ENCODE assay signal across 22 cellular contexts in genomic region chr1:110350360-110350759, GRCh38. TPM values are rescaled to one million over a fixed set of nuclear protein-coding genes. Genes with fewer than 3 reads are reported as not detected.
DNase-seq lines count a peak whose midpoint lies in the region; ATAC-seq, FAIRE-seq and TF ChIP-seq lines count a peak whose summit lies in the region.
"Had no signal": no experiment of that assay in that cellular context is flagged by ENCODE, and none has a peak within 500 bp of the region (broad histone marks: within the 10 kb centered on the region; RNA-seq: fewer than 3 reads in every experiment).

No MANE protein-coding gene starts in this region.

- H2AFZ ChIP-seq in GM12878 (ENCODE audit: control insufficient read depth, low read depth, low read length): no peak overlapping the region

- peak overlapping the region; percentile 43 for H3K4me3 ChIP-seq in GM12878
- H3K4me3 ChIP-seq: body of pancreas, prostate gland, spleen had no signal

- no peaks in the 10 kb centered on the region for H4K20me1 ChIP-seq in GM12878 (ENCODE audit: control insufficient read depth, insufficient read depth)

- no peak overlapping the region for H3K27ac Mint-ChIP-seq in activated CD4-positive, alpha-beta memory T cell treated with anti-CD3 and anti-CD28 coated beads, Interleukin-2, amount 10 ng/mL, durations not matched to agents 7 days and 5 days
- no peak overlapping the region for H3K27ac Mint-ChIP-seq in activated CD4-positive, alpha-beta memory T cell treated with anti-CD3 and anti-CD28 coated beads for 36 hours
- H3K27ac Mint-ChIP-seq in neural crest cell (ENCODE audit: unreplicated experiment): peak overlapping the region; percentile 1
- H3K27ac Mint-ChIP-seq: CD4-positive, alpha-beta T cell; stimulated activated naive B cell treated with anti-CD40 and anti-IgM and Interleukin-4, amounts not matched to agents 10 μg/mL and 1 μg/mL and 100 μg/mL, for 72 hours had no signal

- peaks cover 75% of the 10 kb centered on the region for H3K4me1 Mint-ChIP-seq in activated CD4-positive, alpha-beta memory T cell treated with anti-CD3 and anti-CD28 coated beads, Interleukin-2, amount 10 ng/mL, durations not matched to agents 7 days and 5 days
- H3K4me1 Mint-ChIP-seq in activated CD4-positive, alpha-beta memory T cell treated with anti-CD3 and anti-CD28 coated beads for 36 hours (ENCODE audit: low read depth): peaks cover 75% of the 10 kb centered on the region
- H3K4me1 Mint-ChIP-seq in neural crest cell: peaks cover 45% of the 10 kb centered on the region

- SMC1A ChIA-PET in GM12878 (lab: Charles Lee; ENCODE audit: uncharacterized antibody, unreplicated experiment): interaction anchor here (0.9 to 5.8 kb wide), 7 partner anchors 8 to 110 kb away, joined by 3 to 51 read pairs (median 4); partner anchors contain the start of gene RBM15

- POLR2A ChIA-PET in activated CD4-positive, alpha-beta memory T cell treated with anti-CD3 and anti-CD28 coated beads, Interleukin-2, amount 10 ng/mL, durations not matched to agents 7 days and 5 days (lab: Charles Lee): interaction anchor here (1.1 to 6.6 kb wide), 2 partner anchors 12 to 140 kb away, joined by 3 to 85 read pairs; partner anchors contain the start of genes KCNC4 and RBM15
- POLR2A ChIA-PET in activated CD4-positive, alpha-beta memory T cell treated with anti-CD3 and anti-CD28 coated beads for 36 hours (lab: Charles Lee): no interaction called here
- POLR2A ChIA-PET in GM12878 (lab: Charles Lee): interaction anchor here (0.7 to 4.3 kb wide), 3 partner anchors 12 to 34 kb away, joined by 3 to 21 read pairs (median 19); partner anchors contain the start of gene RBM15

- no peak for TF ChIP-seq EP300 in GM12878 (IDR thresholded peaks at IDR 0.05; ENCODE audit: borderline replicate concordance in 1 of 2, control insufficient read depth in 1 of 2, low read depth in 2 of 2, low read length in 2 of 2)

- no TSS peak for BruUV-seq in GM12878 (replicated peaks; lab: Mats Ljungman, UMichigan)

- no peaks in the 10 kb centered on the region for H3K9me3 ChIP-seq in KOPT-K1 (ENCODE audit: insufficient read depth, low read length, poor library complexity, severe bottlenecking)
- no peaks in the 10 kb centered on the region for H3K9me3 ChIP-seq in GM12878 (replicated peaks; ENCODE audit: control insufficient read depth, insufficient read depth, low read length)
- H3K9me3 ChIP-seq: body of pancreas, prostate gland, spleen had no signal

- H3K27ac ChIP-seq in KOPT-K1 (ENCODE audit: low read depth, low read length, poor library complexity, severe bottlenecking) (peak overlapping the region; percentile 3), GM12878 (ENCODE audit: control insufficient read depth, insufficient read depth) (no peak overlapping the region)
- H3K27ac ChIP-seq: body of pancreas, prostate gland, spleen had no signal

- ATAC-seq in GM12878: peak; percentile 28
- ATAC-seq in GM21528 (IDR thresholded peaks at IDR 0.05; ENCODE audit: low FRiP score, unreplicated experiment): no peak
- ATAC-seq: body of pancreas; stimulated activated naive B cell treated with anti-CD40 and anti-IgM and Interleukin-4, amounts not matched to agents 10 μg/mL and 1 μg/mL and 100 μg/mL, for 72 hours had no signal

- peaks cover 10% of the 10 kb centered on the region for H3K4me1 ChIP-seq in GM12878 (ENCODE audit: control insufficient read depth, insufficient read depth, low read length)

- CTCF ChIA-PET in activated CD4-positive, alpha-beta memory T cell treated with anti-CD3 and anti-CD28 coated beads, Interleukin-2, amount 10 ng/mL, durations not matched to agents 7 days and 5 days (lab: Charles Lee): interaction anchor here (1.1 to 2.3 kb wide), 3 partner anchors 11 to 60 kb away, joined by 5 to 27 read pairs (median 8); partner anchors contain the start of gene RBM15
- CTCF ChIA-PET in activated CD4-positive, alpha-beta memory T cell treated with anti-CD3 and anti-CD28 coated beads for 36 hours (lab: Charles Lee): interaction anchor here (1.0 to 2.0 kb wide), 4 partner anchors 12 to 146 kb away, joined by 3 to 8 read pairs (median 6); partner anchors contain the start of genes KCNC4 and RBM15
- CTCF ChIA-PET in GM12878 (lab: Yijun Ruan, JAX): interaction anchor here (1.1 to 3.8 kb wide), 6 partner anchors 11 to 154 kb away, joined by 3 to 31 read pairs (median 4); partner anchors contain the start of gene RBM15

- RAD21 ChIA-PET in GM12878 (lab: Charles Lee; ENCODE audit: unreplicated experiment): interaction anchor here (1.4 to 6.2 kb wide), 5 partner anchors 8 to 58 kb away, joined by 3 to 35 read pairs (median 7); partner anchors contain the start of gene RBM15

- TF ChIP-seq POLR2A in GM12878 (IDR thresholded peaks at IDR 0.05; ENCODE audit: low read depth, low read length): no peak

- WGBS in GM12878 (ENCODE audit: insufficient coverage, insufficient replicate concordance, low lambda C conversion rate, missing lambda C conversion rate): 97% methylated on average over 2 of the region's 2 CpGs

- in situ Hi-C loops in GM12878 (cut with MboI): no loop called here

- peak; percentile 59 for FAIRE-seq in GM12878 (lab: Jason Lieb, UNC)

- no peak overlapping the region for H3K9ac ChIP-seq in GM12878 (ENCODE audit: control insufficient read depth, insufficient read depth, low read length)

- DNase-seq in activated CD4-positive, alpha-beta memory T cell treated with anti-CD3 and anti-CD28 coated beads, Interleukin-2, amount 10 ng/mL, durations not matched to agents 7 days and 5 days: no peak
- no peak for DNase-seq in activated CD4-positive, alpha-beta memory T cell treated with anti-CD3 and anti-CD28 coated beads for 36 hours
- DNase-seq in GM12878 (ENCODE audit: low read depth, low spot score): no peak
- DNase-seq in neural crest cell (ENCODE audit: low read depth, low spot score): no peak
- no peak for DNase-seq in posterior vena cava (ENCODE audit: low spot score)
- no peak for DNase-seq in RPMI8226
- DNase-seq: ACHN; activated CD4-positive, CD25-positive, alpha-beta regulatory T cell; activated CD8-positive, alpha-beta memory T cell treated with anti-CD3 and anti-CD28 coated beads, Interleukin-2, amount 50 U/mL, for 48 hours; activated naive CD4-positive, alpha-beta T cell treated with anti-CD3 and anti-CD28 coated beads, Interleukin-2, amount 10 ng/mL, durations not matched to agents 7 days and 5 days; body of pancreas; CD4-positive, alpha-beta T cell; dermis blood vessel endothelial cell; DMS53; NCI-H1694 treated with DMSO at 0.1 percent for 48 hours; NCI-H345; SHP77 treated with DMSO at 0.1 percent for 48 hours; spleen; stimulated activated naive B cell treated with anti-CD40 and anti-IgM and Interleukin-4, amounts not matched to agents 10 μg/mL and 1 μg/mL and 100 μg/mL, for 72 hours had no signal

- peaks cover 61% of the 10 kb centered on the region for H3K36me3 Mint-ChIP-seq in activated CD4-positive, alpha-beta memory T cell treated with anti-CD3 and anti-CD28 coated beads, Interleukin-2, amount 10 ng/mL, durations not matched to agents 7 days and 5 days (ENCODE audit: low read depth)
- peaks cover 36% of the 10 kb centered on the region for H3K36me3 Mint-ChIP-seq in activated CD4-positive, alpha-beta memory T cell treated with anti-CD3 and anti-CD28 coated beads for 36 hours
- H3K36me3 Mint-ChIP-seq in neural crest cell (ENCODE audit: low read depth): peaks cover 2% of the 10 kb centered on the region

- intact Hi-C loops in activated CD4-positive, alpha-beta memory T cell treated with anti-CD3 and anti-CD28 coated beads for 36 hours (cut with micrococcal nuclease): no loop called here
- intact Hi-C loops in GM12878 (cut with micrococcal nuclease; ENCODE audit: unreplicated experiment) (no loop called here), posterior vena cava (cut with DNase I) (no loop called here)

- no peaks in the 10 kb centered on the region for H3K9me3 Mint-ChIP-seq in activated CD4-positive, alpha-beta memory T cell treated with anti-CD3 and anti-CD28 coated beads, Interleukin-2, amount 10 ng/mL, durations not matched to agents 7 days and 5 days
- no peaks in the 10 kb centered on the region for H3K9me3 Mint-ChIP-seq in activated CD4-positive, alpha-beta memory T cell treated with anti-CD3 and anti-CD28 coated beads for 36 hours
- no peaks in the 10 kb centered on the region for H3K9me3 Mint-ChIP-seq in neural crest cell
- H3K9me3 Mint-ChIP-seq: activated naive CD4-positive, alpha-beta T cell treated with anti-CD3 and anti-CD28 coated beads, Interleukin-2, amount 10 ng/mL, durations not matched to agents 7 days and 5 days; CD4-positive, alpha-beta T cell; stimulated activated naive B cell treated with anti-CD40 and anti-IgM and Interleukin-4, amounts not matched to agents 10 μg/mL and 1 μg/mL and 100 μg/mL, for 72 hours had no signal

- H3K27me3 ChIP-seq in GM12878 (replicated peaks in 1 of 2; ENCODE audit: control insufficient read depth in 2 of 2, insufficient read depth in 2 of 2, low read length in 1 of 2): no peaks in the 10 kb centered on the region
- H3K27me3 ChIP-seq: body of pancreas, spleen had no signal

- no peak for TF ChIP-seq CTCF in GM12878 (IDR thresholded peaks at IDR 0.05 in 2 of 3, conservative IDR thresholded peaks at IDR 0.05 in 1 of 3; ENCODE audit: control insufficient read depth in 2 of 3, extremely low read depth in 1 of 3, insufficient read depth in 1 of 3, low read depth in 3 of 3, low read length in 3 of 3)
- TF ChIP-seq CTCF in neural crest cell (conservative IDR thresholded peaks at IDR 0.05): no peak

- peak overlapping the region; percentile 56 for H3K4me2 ChIP-seq in GM12878 (ENCODE audit: control insufficient read depth, insufficient read depth)

- H3K79me2 ChIP-seq in GM12878 (ENCODE audit: control insufficient read depth, insufficient read depth, low read length): peaks cover 93% of the 10 kb centered on the region

- H3K4me3 Mint-ChIP-seq in activated CD4-positive, alpha-beta memory T cell treated with anti-CD3 and anti-CD28 coated beads, Interleukin-2, amount 10 ng/mL, durations not matched to agents 7 days and 5 days: peak overlapping the region; percentile 9
- no peak overlapping the region for H3K4me3 Mint-ChIP-seq in activated CD4-positive, alpha-beta memory T cell treated with anti-CD3 and anti-CD28 coated beads for 36 hours
- H3K4me3 Mint-ChIP-seq in neural crest cell: no peak overlapping the region
- H3K4me3 Mint-ChIP-seq: activated naive CD4-positive, alpha-beta T cell treated with anti-CD3 and anti-CD28 coated beads, Interleukin-2, amount 10 ng/mL, durations not matched to agents 7 days and 5 days; CD4-positive, alpha-beta T cell; stimulated activated naive B cell treated with anti-CD40 and anti-IgM and Interleukin-4, amounts not matched to agents 10 μg/mL and 1 μg/mL and 100 μg/mL, for 72 hours had no signal

- H3K36me3 ChIP-seq in KOPT-K1 (ENCODE audit: insufficient read depth, low read length) (peaks cover 98% of the 10 kb centered on the region), GM12878 (ENCODE audit: control insufficient read depth in 2 of 2, insufficient read depth in 2 of 2, low read length in 1 of 2) (peaks cover 4 to 14% of the 10 kb centered on the region in 2 experiments)
- H3K36me3 ChIP-seq: prostate gland had no signal

- no peak for TF ChIP-seq RAD21 in GM12878 (IDR thresholded peaks at IDR 0.05; ENCODE audit: insufficient read depth, low read depth, low read length)

- no peaks in the 10 kb centered on the region for H3K27me3 Mint-ChIP-seq in activated CD4-positive, alpha-beta memory T cell treated with anti-CD3 and anti-CD28 coated beads, Interleukin-2, amount 10 ng/mL, durations not matched to agents 7 days and 5 days
- no peaks in the 10 kb centered on the region for H3K27me3 Mint-ChIP-seq in activated CD4-positive, alpha-beta memory T cell treated with anti-CD3 and anti-CD28 coated beads for 36 hours
- H3K27me3 Mint-ChIP-seq in neural crest cell (ENCODE audit: low read depth): no peaks in the 10 kb centered on the region
- H3K27me3 Mint-ChIP-seq: activated naive CD4-positive, alpha-beta T cell treated with anti-CD3 and anti-CD28 coated beads, Interleukin-2, amount 10 ng/mL, durations not matched to agents 7 days and 5 days; CD4-positive, alpha-beta T cell; stimulated activated naive B cell treated with anti-CD40 and anti-IgM and Interleukin-4, amounts not matched to agents 10 μg/mL and 1 μg/mL and 100 μg/mL, for 72 hours had no signal

RNA-seq across cellular contexts. Expression of gene RBM15, which starts 11.2 kb away (rescaled TPM):
- total RNA-seq in activated CD4-positive, alpha-beta memory T cell treated with anti-CD3 and anti-CD28 coated beads, Interleukin-2, amount 10 ng/mL, durations not matched to agents 7 days and 5 days: 10 to 100 TPM; 63.4 to 68.1 TPM
- total RNA-seq in activated CD4-positive, alpha-beta memory T cell treated with anti-CD3 and anti-CD28 coated beads for 36 hours: 10 to 100 TPM; 59.1 to 60.2 TPM
- 214 and 247 TPM in 2 replicates for total RNA-seq in GM12878 (2013; cell fraction: nucleolus; rRNA removed)
- total RNA-seq in GM12878 (2014; rRNA removed) (62.5 and 63.2 TPM in 2 replicates), GM12878 (2014; rRNA removed; fragmentation: Illumina TruSeq; extraction: Trizol) (44.4 and 47.3 TPM in 2 replicates), GM12878 (2021) (47.8 and 51.6 TPM in 2 replicates), neural crest cell (52.6 and 54.0 TPM in 2 replicates), posterior vena cava (10 to 100 TPM; 14.8 to 15.9 TPM)
- polyA plus RNA-seq in GM12878 (2011; ENCODE audit: low read depth): 8.2 TPM
- polyA plus RNA-seq in GM12878 (2011; rRNA removed) (25.6 and 31.2 TPM in 2 replicates), GM12878 (2014; fragmentation: Illumina TruSeq; extraction: Trizol) (11.3 and 15.6 TPM in 2 replicates), GM12878 (2014; fragmentation: Nextera tagmentation; extraction: Ambion mirVana) (1 to 10 TPM; 3.1 to 3.6 TPM), GM12878 (2014; rRNA removed) (26.7 and 27.0 TPM in 2 replicates), GM12878 (2016; fragmentation: Nextera tagmentation; extraction: Ambion mirVana) (10 to 100 TPM; 25.1 to 26.4 TPM)
- 32.2 and 32.8 TPM in 2 replicates for polyA plus RNA-seq in GM12878 (2011; cell fraction: cytosol; rRNA removed)
- 43.3 and 43.7 TPM in 2 replicates for polyA plus RNA-seq in GM12878 (2011; cell fraction: nucleus; rRNA removed)
- polyA plus RNA-seq in GM12878 (2012): 14.8 and 17.7 TPM in 2 replicates
- 141 and 217 TPM in 2 replicates for polyA minus RNA-seq in GM12878 (2011; rRNA and poly(A)+ RNA removed)
- polyA minus RNA-seq in GM12878 (2011; cell fraction: cytosol; rRNA and poly(A)+ RNA removed): 43.8 and 44.7 TPM in 2 replicates
- 156 and 252 TPM in 2 replicates for polyA minus RNA-seq in GM12878 (2011; cell fraction: nucleus; rRNA and poly(A)+ RNA removed)

RNA-seq across cellular contexts. Expression of gene SLC16A4, which starts 40.5 kb away (rescaled TPM):
- total RNA-seq in activated CD4-positive, alpha-beta memory T cell treated with anti-CD3 and anti-CD28 coated beads, Interleukin-2, amount 10 ng/mL, durations not matched to agents 7 days and 5 days: under 1 TPM; 0.35 to 0.55 TPM
- under 1 TPM; 0.19 to 0.48 TPM for total RNA-seq in activated CD4-positive, alpha-beta memory T cell treated with anti-CD3 and anti-CD28 coated beads for 36 hours
- 2.3 and 3.2 TPM in 2 replicates for total RNA-seq in GM12878 (2013; cell fraction: nucleolus; rRNA removed)
- total RNA-seq in GM12878 (2014; rRNA removed): 0.17 and 0.22 TPM in 2 replicates
- 0.09 and 0.13 TPM in 2 replicates for total RNA-seq in GM12878 (2014; rRNA removed; fragmentation: Illumina TruSeq; extraction: Trizol)
- total RNA-seq in GM12878 (2021): not detected in 2 replicates
- polyA plus RNA-seq in GM12878 (2011; ENCODE audit: low read depth): 0.39 TPM
- 0.57 and 0.95 TPM in 2 replicates for polyA plus RNA-seq in GM12878 (2011; rRNA removed)
- 0.18 and 0.27 TPM in 2 replicates for polyA plus RNA-seq in GM12878 (2011; cell fraction: cytosol; rRNA removed)
- 0.44 and 0.76 TPM in 2 replicates for polyA plus RNA-seq in GM12878 (2011; cell fraction: nucleus; rRNA removed)
- polyA plus RNA-seq in GM12878 (2012): 0.48 and 0.62 TPM in 2 replicates
- 0.26 and 0.52 TPM in 2 replicates for polyA plus RNA-seq in GM12878 (2014; fragmentation: Illumina TruSeq; extraction: Trizol)
- under 1 TPM; 0.15 to 0.45 TPM for polyA plus RNA-seq in GM12878 (2014; fragmentation: Nextera tagmentation; extraction: Ambion mirVana)
- polyA plus RNA-seq in GM12878 (2014; rRNA removed): 0.08 and 0.26 TPM in 2 replicates
- 1 to 10 TPM; 2.1 to 2.2 TPM for polyA plus RNA-seq in GM12878 (2016; fragmentation: Nextera tagmentation; extraction: Ambion mirVana)
- polyA minus RNA-seq in GM12878 (2011; rRNA and poly(A)+ RNA removed): 0.36 and 0.88 TPM in 2 replicates
- not detected in 2 replicates for polyA minus RNA-seq in GM12878 (2011; cell fraction: cytosol; rRNA and poly(A)+ RNA removed)
- polyA minus RNA-seq in GM12878 (2011; cell fraction: nucleus; rRNA and poly(A)+ RNA removed): 0.38 TPM in 1 of 2 replicates, not detected in the other
- total RNA-seq in neural crest cell: 0.96 and 1.8 TPM in 2 replicates
- 1 to 10 TPM; 8.0 to 8.6 TPM for total RNA-seq in posterior vena cava
- total RNA-seq: CD4-positive, alpha-beta T cell had no signal

RNA-seq across cellular contexts. Expression of gene LAMTOR5, which starts 57.1 kb away (rescaled TPM):
- total RNA-seq in activated CD4-positive, alpha-beta memory T cell treated with anti-CD3 and anti-CD28 coated beads, Interleukin-2, amount 10 ng/mL, durations not matched to agents 7 days and 5 days: 100 to 1,000 TPM; 127 to 128 TPM
- 100 to 1,000 TPM; 151 to 153 TPM for total RNA-seq in activated CD4-positive, alpha-beta memory T cell treated with anti-CD3 and anti-CD28 coated beads for 36 hours
- total RNA-seq in GM12878 (2013; cell fraction: nucleolus; rRNA removed): 36.9 and 39.1 TPM in 2 replicates
- total RNA-seq in GM12878 (2014; rRNA removed) (156 and 170 TPM in 2 replicates), GM12878 (2014; rRNA removed; fragmentation: Illumina TruSeq; extraction: Trizol) (64.1 and 65.9 TPM in 2 replicates), GM12878 (2021) (123 and 132 TPM in 2 replicates), neural crest cell (116 and 128 TPM in 2 replicates), posterior vena cava (10 to 100 TPM; 87.4 to 91.5 TPM)
- 589 TPM for polyA plus RNA-seq in GM12878 (2011; ENCODE audit: low read depth)
- polyA plus RNA-seq in GM12878 (2011; rRNA removed) (418 and 444 TPM in 2 replicates), GM12878 (2014; fragmentation: Illumina TruSeq; extraction: Trizol) (157 and 164 TPM in 2 replicates), GM12878 (2014; fragmentation: Nextera tagmentation; extraction: Ambion mirVana) (100 to 1,000 TPM; 474 to 613 TPM), GM12878 (2014; rRNA removed) (289 and 299 TPM in 2 replicates), GM12878 (2016; fragmentation: Nextera tagmentation; extraction: Ambion mirVana) (100 to 1,000 TPM; 332 to 351 TPM)
- polyA plus RNA-seq in GM12878 (2011; cell fraction: cytosol; rRNA removed): 364 and 484 TPM in 2 replicates
- polyA plus RNA-seq in GM12878 (2011; cell fraction: nucleus; rRNA removed): 91.8 and 159 TPM in 2 replicates
- 261 and 302 TPM in 2 replicates for polyA plus RNA-seq in GM12878 (2012)
- 99.3 and 113 TPM in 2 replicates for polyA minus RNA-seq in GM12878 (2011; rRNA and poly(A)+ RNA removed)
- polyA minus RNA-seq in GM12878 (2011; cell fraction: cytosol; rRNA and poly(A)+ RNA removed): 35.9 and 39.6 TPM in 2 replicates
- 32.1 and 32.4 TPM in 2 replicates for polyA minus RNA-seq in GM12878 (2011; cell fraction: nucleus; rRNA and poly(A)+ RNA removed)
